1 cellular context compared by ENCODE assay signal in genomic region chr22:31489632-31490495, GRCh38.
TF ChIP-seq lines count a peak whose summit lies in the region.

A gene with protein sequence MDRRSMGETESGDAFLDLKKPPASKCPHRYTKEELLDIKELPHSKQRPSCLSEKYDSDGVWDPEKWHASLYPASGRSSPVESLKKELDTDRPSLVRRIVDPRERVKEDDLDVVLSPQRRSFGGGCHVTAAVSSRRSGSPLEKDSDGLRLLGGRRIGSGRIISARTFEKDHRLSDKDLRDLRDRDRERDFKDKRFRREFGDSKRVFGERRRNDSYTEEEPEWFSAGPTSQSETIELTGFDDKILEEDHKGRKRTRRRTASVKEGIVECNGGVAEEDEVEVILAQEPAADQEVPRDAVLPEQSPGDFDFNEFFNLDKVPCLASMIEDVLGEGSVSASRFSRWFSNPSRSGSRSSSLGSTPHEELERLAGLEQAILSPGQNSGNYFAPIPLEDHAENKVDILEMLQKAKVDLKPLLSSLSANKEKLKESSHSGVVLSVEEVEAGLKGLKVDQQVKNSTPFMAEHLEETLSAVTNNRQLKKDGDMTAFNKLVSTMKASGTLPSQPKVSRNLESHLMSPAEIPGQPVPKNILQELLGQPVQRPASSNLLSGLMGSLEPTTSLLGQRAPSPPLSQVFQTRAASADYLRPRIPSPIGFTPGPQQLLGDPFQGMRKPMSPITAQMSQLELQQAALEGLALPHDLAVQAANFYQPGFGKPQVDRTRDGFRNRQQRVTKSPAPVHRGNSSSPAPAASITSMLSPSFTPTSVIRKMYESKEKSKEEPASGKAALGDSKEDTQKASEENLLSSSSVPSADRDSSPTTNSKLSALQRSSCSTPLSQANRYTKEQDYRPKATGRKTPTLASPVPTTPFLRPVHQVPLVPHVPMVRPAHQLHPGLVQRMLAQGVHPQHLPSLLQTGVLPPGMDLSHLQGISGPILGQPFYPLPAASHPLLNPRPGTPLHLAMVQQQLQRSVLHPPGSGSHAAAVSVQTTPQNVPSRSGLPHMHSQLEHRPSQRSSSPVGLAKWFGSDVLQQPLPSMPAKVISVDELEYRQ (minus strand): TSS chr22:31489842. CDS start chr22:31488718, 1,124 bp downstream.

TF ChIP-seq in HepG2, 621 proteins besides CTCF, POLR2A, EP300 and RAD21 (continued from another document and continues in another):
- TF ChIP-seq DNMT1 (CRISPR knock-in tag; IDR thresholded peaks at IDR 0.05) (peak; percentile 80), ZNF256 (CRISPR knock-in tag; conservative IDR thresholded peaks at IDR 0.05) (no peak), ZSCAN12 (CRISPR knock-in tag; IDR thresholded peaks at IDR 0.05) (no peak), SNRNP70 (IDR thresholded peaks at IDR 0.05; ENCODE audit: low read depth, low read length) (no peak), SUZ12 (IDR thresholded peaks at IDR 0.05; ENCODE audit: low read depth, low read length) (no peak), ZNF557 (CRISPR knock-in tag; IDR thresholded peaks at IDR 0.05) (no peak), SCMH1 (CRISPR knock-in tag; IDR thresholded peaks at IDR 0.05; ENCODE audit: borderline replicate concordance) (no peak), ZNF232 (CRISPR knock-in tag; IDR thresholded peaks at IDR 0.05; ENCODE audit: borderline replicate concordance) (no peak), ZNF598 (CRISPR knock-in tag; IDR thresholded peaks at IDR 0.05; ENCODE audit: borderline replicate concordance) (no peak), ZFP90 (CRISPR knock-in tag; IDR thresholded peaks at IDR 0.05; ENCODE audit: borderline replicate concordance) (peak; percentile 35; the same call in 1 of the 2 replicates), ATF4 (CRISPR knock-in tag; IDR thresholded peaks at IDR 0.05) (no peak), ZNF549 (CRISPR knock-in tag; IDR thresholded peaks at IDR 0.05) (no peak), ZNF367 (CRISPR knock-in tag; IDR thresholded peaks at IDR 0.05; ENCODE audit: borderline replicate concordance) (no peak), ZNF431 (CRISPR knock-in tag; IDR thresholded peaks at IDR 0.05; ENCODE audit: borderline replicate concordance, low read depth) (peak; percentile 73; the same call in 1 of the 2 replicates), MTF2 (CRISPR knock-in tag; IDR thresholded peaks at IDR 0.05; ENCODE audit: borderline replicate concordance) (no peak), ZNF770 (CRISPR knock-in tag; IDR thresholded peaks at IDR 0.05) (no peak; the same call in 1 of the 2 replicates), ZNF674 (CRISPR knock-in tag; IDR thresholded peaks at IDR 0.05; ENCODE audit: low read depth) (0 out of 2 replicates have a peak, but pooled peaks have one; percentile 55)
- TF ChIP-seq, protein P1, sequence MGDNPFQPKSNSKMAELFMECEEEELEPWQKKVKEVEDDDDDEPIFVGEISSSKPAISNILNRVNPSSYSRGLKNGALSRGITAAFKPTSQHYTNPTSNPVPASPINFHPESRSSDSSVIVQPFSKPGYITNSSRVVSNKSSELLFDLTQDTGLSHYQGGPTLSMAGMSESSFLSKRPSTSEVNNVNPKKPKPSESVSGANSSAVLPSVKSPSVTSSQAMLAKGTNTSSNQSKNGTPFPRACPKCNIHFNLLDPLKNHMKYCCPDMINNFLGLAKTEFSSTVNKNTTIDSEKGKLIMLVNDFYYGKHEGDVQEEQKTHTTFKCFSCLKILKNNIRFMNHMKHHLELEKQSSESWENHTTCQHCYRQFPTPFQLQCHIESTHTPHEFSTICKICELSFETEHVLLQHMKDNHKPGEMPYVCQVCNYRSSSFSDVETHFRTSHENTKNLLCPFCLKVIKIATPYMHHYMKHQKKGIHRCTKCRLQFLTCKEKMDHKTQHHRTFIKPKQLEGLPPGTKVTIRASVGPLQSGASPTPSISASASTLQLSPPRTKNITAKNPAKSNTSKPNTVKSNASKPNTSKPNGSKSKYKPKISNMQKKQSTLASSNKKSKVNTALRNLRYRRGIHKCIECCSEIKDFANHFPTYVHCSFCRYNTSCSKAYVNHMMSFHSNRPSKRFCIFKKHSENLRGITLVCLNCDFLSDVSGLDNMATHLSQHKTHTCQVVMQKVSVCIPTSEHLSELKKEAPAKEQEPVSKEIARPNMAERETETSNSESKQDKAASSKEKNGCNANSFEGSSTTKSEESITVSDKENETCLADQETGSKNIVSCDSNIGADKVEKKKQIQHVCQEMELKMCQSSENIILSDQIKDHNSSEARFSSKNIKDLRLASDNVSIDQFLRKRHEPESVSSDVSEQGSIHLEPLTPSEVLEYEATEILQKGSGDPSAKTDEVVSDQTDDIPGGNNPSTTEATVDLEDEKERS (CRISPR knock-in tag; IDR thresholded peaks at IDR 0.05) = no peak
- TF ChIP-seq, protein P2, sequence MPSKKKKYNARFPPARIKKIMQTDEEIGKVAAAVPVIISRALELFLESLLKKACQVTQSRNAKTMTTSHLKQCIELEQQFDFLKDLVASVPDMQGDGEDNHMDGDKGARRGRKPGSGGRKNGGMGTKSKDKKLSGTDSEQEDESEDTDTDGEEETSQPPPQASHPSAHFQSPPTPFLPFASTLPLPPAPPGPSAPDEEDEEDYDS (CRISPR knock-in tag; IDR thresholded peaks at IDR 0.05) = peak; percentile 90
- TF ChIP-seq, protein P3, sequence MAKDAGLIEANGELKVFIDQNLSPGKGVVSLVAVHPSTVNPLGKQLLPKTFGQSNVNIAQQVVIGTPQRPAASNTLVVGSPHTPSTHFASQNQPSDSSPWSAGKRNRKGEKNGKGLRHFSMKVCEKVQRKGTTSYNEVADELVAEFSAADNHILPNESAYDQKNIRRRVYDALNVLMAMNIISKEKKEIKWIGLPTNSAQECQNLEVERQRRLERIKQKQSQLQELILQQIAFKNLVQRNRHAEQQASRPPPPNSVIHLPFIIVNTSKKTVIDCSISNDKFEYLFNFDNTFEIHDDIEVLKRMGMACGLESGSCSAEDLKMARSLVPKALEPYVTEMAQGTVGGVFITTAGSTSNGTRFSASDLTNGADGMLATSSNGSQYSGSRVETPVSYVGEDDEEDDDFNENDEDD (CRISPR knock-in tag; IDR thresholded peaks at IDR 0.05; ENCODE audit: borderline replicate concordance) = peak; percentile 57; the same call in 1 of the 2 replicates
- TF ChIP-seq, protein P4, sequence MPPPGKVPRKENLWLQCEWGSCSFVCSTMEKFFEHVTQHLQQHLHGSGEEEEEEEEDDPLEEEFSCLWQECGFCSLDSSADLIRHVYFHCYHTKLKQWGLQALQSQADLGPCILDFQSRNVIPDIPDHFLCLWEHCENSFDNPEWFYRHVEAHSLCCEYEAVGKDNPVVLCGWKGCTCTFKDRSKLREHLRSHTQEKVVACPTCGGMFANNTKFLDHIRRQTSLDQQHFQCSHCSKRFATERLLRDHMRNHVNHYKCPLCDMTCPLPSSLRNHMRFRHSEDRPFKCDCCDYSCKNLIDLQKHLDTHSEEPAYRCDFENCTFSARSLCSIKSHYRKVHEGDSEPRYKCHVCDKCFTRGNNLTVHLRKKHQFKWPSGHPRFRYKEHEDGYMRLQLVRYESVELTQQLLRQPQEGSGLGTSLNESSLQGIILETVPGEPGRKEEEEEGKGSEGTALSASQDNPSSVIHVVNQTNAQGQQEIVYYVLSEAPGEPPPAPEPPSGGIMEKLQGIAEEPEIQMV (CRISPR knock-in tag; IDR thresholded peaks at IDR 0.05; ENCODE audit: low read depth) = peak; percentile 40; the same call in 1 of the 2 replicates
- TF ChIP-seq, protein P5, sequence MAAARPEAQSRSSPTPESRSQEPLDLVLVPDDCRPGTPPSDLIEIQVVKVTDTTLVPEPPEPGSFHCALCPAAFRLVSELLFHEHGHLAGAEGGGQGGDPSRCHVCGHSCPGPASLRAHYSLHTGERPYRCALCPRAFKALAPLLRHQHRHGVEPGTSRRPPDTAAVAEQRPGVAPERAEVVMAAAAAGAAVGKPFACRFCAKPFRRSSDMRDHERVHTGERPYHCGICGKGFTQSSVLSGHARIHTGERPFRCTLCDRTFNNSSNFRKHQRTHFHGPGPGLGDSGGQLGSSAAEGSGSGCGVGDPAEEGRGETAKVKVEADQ (CRISPR knock-in tag; IDR thresholded peaks at IDR 0.05; ENCODE audit: borderline replicate concordance) = 0 out of 2 replicates have a peak, but pooled peaks have one; percentile 34
- TF ChIP-seq, protein P6, sequence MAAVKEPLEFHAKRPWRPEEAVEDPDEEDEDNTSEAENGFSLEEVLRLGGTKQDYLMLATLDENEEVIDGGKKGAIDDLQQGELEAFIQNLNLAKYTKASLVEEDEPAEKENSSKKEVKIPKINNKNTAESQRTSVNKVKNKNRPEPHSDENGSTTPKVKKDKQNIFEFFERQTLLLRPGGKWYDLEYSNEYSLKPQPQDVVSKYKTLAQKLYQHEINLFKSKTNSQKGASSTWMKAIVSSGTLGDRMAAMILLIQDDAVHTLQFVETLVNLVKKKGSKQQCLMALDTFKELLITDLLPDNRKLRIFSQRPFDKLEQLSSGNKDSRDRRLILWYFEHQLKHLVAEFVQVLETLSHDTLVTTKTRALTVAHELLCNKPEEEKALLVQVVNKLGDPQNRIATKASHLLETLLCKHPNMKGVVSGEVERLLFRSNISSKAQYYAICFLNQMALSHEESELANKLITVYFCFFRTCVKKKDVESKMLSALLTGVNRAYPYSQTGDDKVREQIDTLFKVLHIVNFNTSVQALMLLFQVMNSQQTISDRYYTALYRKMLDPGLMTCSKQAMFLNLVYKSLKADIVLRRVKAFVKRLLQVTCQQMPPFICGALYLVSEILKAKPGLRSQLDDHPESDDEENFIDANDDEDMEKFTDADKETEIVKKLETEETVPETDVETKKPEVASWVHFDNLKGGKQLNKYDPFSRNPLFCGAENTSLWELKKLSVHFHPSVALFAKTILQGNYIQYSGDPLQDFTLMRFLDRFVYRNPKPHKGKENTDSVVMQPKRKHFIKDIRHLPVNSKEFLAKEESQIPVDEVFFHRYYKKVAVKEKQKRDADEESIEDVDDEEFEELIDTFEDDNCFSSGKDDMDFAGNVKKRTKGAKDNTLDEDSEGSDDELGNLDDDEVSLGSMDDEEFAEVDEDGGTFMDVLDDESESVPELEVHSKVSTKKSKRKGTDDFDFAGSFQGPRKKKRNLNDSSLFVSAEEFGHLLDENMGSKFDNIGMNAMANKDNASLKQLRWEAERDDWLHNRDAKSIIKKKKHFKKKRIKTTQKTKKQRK (IDR thresholded peaks at IDR 0.05; ENCODE audit: low read length) = no peak
- TF ChIP-seq, protein P7, sequence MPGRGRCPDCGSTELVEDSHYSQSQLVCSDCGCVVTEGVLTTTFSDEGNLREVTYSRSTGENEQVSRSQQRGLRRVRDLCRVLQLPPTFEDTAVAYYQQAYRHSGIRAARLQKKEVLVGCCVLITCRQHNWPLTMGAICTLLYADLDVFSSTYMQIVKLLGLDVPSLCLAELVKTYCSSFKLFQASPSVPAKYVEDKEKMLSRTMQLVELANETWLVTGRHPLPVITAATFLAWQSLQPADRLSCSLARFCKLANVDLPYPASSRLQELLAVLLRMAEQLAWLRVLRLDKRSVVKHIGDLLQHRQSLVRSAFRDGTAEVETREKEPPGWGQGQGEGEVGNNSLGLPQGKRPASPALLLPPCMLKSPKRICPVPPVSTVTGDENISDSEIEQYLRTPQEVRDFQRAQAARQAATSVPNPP (CRISPR knock-in tag; IDR thresholded peaks at IDR 0.05) = peak; percentile 79
- TF ChIP-seq, protein P8, sequence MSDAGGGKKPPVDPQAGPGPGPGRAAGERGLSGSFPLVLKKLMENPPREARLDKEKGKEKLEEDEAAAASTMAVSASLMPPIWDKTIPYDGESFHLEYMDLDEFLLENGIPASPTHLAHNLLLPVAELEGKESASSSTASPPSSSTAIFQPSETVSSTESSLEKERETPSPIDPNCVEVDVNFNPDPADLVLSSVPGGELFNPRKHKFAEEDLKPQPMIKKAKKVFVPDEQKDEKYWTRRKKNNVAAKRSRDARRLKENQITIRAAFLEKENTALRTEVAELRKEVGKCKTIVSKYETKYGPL (CRISPR knock-in tag; IDR thresholded peaks at IDR 0.05) = no peak
- TF ChIP-seq, protein P9, sequence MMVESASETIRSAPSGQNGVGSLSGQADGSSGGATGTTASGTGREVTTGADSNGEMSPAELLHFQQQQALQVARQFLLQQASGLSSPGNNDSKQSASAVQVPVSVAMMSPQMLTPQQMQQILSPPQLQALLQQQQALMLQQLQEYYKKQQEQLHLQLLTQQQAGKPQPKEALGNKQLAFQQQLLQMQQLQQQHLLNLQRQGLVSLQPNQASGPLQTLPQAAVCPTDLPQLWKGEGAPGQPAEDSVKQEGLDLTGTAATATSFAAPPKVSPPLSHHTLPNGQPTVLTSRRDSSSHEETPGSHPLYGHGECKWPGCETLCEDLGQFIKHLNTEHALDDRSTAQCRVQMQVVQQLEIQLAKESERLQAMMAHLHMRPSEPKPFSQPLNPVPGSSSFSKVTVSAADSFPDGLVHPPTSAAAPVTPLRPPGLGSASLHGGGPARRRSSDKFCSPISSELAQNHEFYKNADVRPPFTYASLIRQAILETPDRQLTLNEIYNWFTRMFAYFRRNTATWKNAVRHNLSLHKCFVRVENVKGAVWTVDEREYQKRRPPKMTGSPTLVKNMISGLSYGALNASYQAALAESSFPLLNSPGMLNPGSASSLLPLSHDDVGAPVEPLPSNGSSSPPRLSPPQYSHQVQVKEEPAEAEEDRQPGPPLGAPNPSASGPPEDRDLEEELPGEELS (CRISPR knock-in tag; IDR thresholded peaks at IDR 0.05) = no peak
- TF ChIP-seq, protein P10, sequence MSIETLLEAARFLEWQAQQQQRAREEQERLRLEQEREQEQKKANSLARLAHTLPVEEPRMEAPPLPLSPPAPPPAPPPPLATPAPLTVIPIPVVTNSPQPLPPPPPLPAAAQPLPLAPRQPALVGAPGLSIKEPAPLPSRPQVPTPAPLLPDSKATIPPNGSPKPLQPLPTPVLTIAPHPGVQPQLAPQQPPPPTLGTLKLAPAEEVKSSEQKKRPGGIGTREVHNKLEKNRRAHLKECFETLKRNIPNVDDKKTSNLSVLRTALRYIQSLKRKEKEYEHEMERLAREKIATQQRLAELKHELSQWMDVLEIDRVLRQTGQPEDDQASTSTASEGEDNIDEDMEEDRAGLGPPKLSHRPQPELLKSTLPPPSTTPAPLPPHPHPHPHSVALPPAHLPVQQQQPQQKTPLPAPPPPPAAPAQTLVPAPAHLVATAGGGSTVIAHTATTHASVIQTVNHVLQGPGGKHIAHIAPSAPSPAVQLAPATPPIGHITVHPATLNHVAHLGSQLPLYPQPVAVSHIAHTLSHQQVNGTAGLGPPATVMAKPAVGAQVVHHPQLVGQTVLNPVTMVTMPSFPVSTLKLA (IDR thresholded peaks at IDR 0.05) = peak; percentile 42
